ENCODE assay signal across 1 cellular context in genomic region chr10:73785721-73786511, GRCh38.
A peak's percentile ranks its signal among the peaks of the same experiment; 100 is the strongest.
TF ChIP-seq lines count a peak whose summit lies in the region.

No MANE protein-coding gene starts in this region.

TF ChIP-seq in K562, 482 proteins besides CTCF, POLR2A, EP300 and RAD21 (continues in another document):
- 0 out of 2 replicates have a peak, but pooled peaks have one; percentile 31 for TF ChIP-seq ZBTB1 (CRISPR knock-in tag; IDR thresholded peaks at IDR 0.05; ENCODE audit: borderline replicate concordance, low read depth)
- TF ChIP-seq ZBTB7A (IDR thresholded peaks at IDR 0.05; ENCODE audit: borderline replicate concordance, control insufficient read depth, low read depth, low read length): peak; percentile 2; the same call in 1 of the 2 replicates
- no peak for TF ChIP-seq POLR2AphosphoS2 (IDR thresholded peaks at IDR 0.05; ENCODE audit: low read length)
- TF ChIP-seq THRB (CRISPR knock-in tag; conservative IDR thresholded peaks at IDR 0.05): no peak
- peak; percentile 64 for TF ChIP-seq ZFX (CRISPR knock-in tag; IDR thresholded peaks at IDR 0.05)
- 0 out of 2 replicates have a peak, but pooled peaks have one; percentile 43 for TF ChIP-seq ZBTB9 (CRISPR knock-in tag; IDR thresholded peaks at IDR 0.05)
- no peak for TF ChIP-seq MXD1 (CRISPR knock-in tag; IDR thresholded peaks at IDR 0.05; ENCODE audit: borderline replicate concordance, poor library complexity, severe bottlenecking)
- 0 out of 2 replicates have a peak, but pooled peaks have one; percentile 5 for TF ChIP-seq USF1 (CRISPR knock-in tag; IDR thresholded peaks at IDR 0.05)
- 0 out of 2 replicates have a peak, but pooled peaks have one; percentile 40 for TF ChIP-seq STAG1 (CRISPR knock-in tag; IDR thresholded peaks at IDR 0.05; ENCODE audit: borderline replicate concordance)
- TF ChIP-seq MIER1 (IDR thresholded peaks at IDR 0.05; ENCODE audit: low read depth): peak; percentile 85
- TF ChIP-seq SMARCA5 (IDR thresholded peaks at IDR 0.05): 0 out of 2 replicates have a peak, but pooled peaks have one; percentile 65
- TF ChIP-seq TEAD1 (CRISPR knock-in tag; IDR thresholded peaks at IDR 0.05): peak in 1 of 2 experiments; percentile 45; a peak in 1 of 4 replicates
- peak; percentile 77 for TF ChIP-seq EGR1 (conservative IDR thresholded peaks at IDR 0.05)
- 0 out of 2 replicates have a peak, but pooled peaks have one; percentile 48 for TF ChIP-seq PRMT5 (CRISPR knock-in tag; IDR thresholded peaks at IDR 0.05)
- peak; percentile 6; the same call in 1 of the 2 replicates for TF ChIP-seq CXXC5 (CRISPR knock-in tag; IDR thresholded peaks at IDR 0.05)
- no peak for TF ChIP-seq HNRNPUL1 (IDR thresholded peaks at IDR 0.05; ENCODE audit: low read length)
- peak; percentile 44; the same call in 1 of the 2 replicates for TF ChIP-seq HMGXB4 (CRISPR knock-in tag; IDR thresholded peaks at IDR 0.05)
- TF ChIP-seq SP2 (IDR thresholded peaks at IDR 0.05; ENCODE audit: extremely low read depth, low read depth, low read length, poor library complexity, severe bottlenecking): no peak
- no peak for TF ChIP-seq IRF1 (CRISPR knock-in tag; IDR thresholded peaks at IDR 0.05; ENCODE audit: borderline replicate concordance)
- TF ChIP-seq MAX (CRISPR knock-in tag; IDR thresholded peaks at IDR 0.05): peak; percentile 49; the same call in 1 of the 2 replicates
- TF ChIP-seq HBP1 (CRISPR knock-in tag; IDR thresholded peaks at IDR 0.05): peak; percentile 25; the same call in 1 of the 2 replicates
- TF ChIP-seq ZNF655 (CRISPR knock-in tag; IDR thresholded peaks at IDR 0.05): no peak
- TF ChIP-seq FOXK2 (conservative IDR thresholded peaks at IDR 0.05 in 1 of 2, IDR thresholded peaks at IDR 0.05 in 1 of 2; ENCODE audit: low read depth in 2 of 2): 0 out of 4 replicates have a peak, but pooled peaks of 1 of the 2 experiments have one; percentile 10
- no peak for TF ChIP-seq PBX2 (CRISPR knock-in tag; IDR thresholded peaks at IDR 0.05; ENCODE audit: low read depth)
- TF ChIP-seq PBX2 (tag; conservative IDR thresholded peaks at IDR 0.05; ENCODE audit: low read depth): peak; percentile 77
- TF ChIP-seq CREB5 (CRISPR knock-in tag; IDR thresholded peaks at IDR 0.05): no peak
- TF ChIP-seq RBBP5 (IDR thresholded peaks at IDR 0.05; ENCODE audit: borderline replicate concordance, insufficient read depth, low read length, poor library complexity, severe bottlenecking): peak; percentile 29
- no peak for TF ChIP-seq JUN (IDR thresholded peaks at IDR 0.05; ENCODE audit: borderline replicate concordance, low read depth, low read length)
- TF ChIP-seq JUN (CRISPR knock-in tag; IDR thresholded peaks at IDR 0.05; ENCODE audit: borderline replicate concordance): 0 out of 2 replicates have a peak, but pooled peaks have one; percentile 17
- peak; percentile 31; the same call in 1 of the 2 replicates for TF ChIP-seq PKNOX1 (IDR thresholded peaks at IDR 0.05)
- TF ChIP-seq ZNF695 (CRISPR knock-in tag; IDR thresholded peaks at IDR 0.05): no peak
- TF ChIP-seq PCBP2 (IDR thresholded peaks at IDR 0.05; ENCODE audit: low read depth, low read length, poor library complexity, severe bottlenecking): no peak
- peak; percentile 10; the same call in 1 of the 2 replicates for TF ChIP-seq E2F1 (CRISPR knock-in tag; IDR thresholded peaks at IDR 0.05)
- TF ChIP-seq PML (IDR thresholded peaks at IDR 0.05; ENCODE audit: low read length): no peak
- no peak for TF ChIP-seq TBP (optimal IDR thresholded peaks at IDR 0.05; ENCODE audit: low read depth, low read length)
- TF ChIP-seq TAF9B (IDR thresholded peaks at IDR 0.05; ENCODE audit: partially characterized antibody): no peak
- TF ChIP-seq ZNF12 (CRISPR knock-in tag; IDR thresholded peaks at IDR 0.05): peak; percentile 33
- TF ChIP-seq ZNF165 (CRISPR knock-in tag; IDR thresholded peaks at IDR 0.05; ENCODE audit: borderline replicate concordance): no peak
- peak; percentile 65 for TF ChIP-seq RBFOX2 (IDR thresholded peaks at IDR 0.05; ENCODE audit: low read depth, low read length)
- TF ChIP-seq PREB (CRISPR knock-in tag; IDR thresholded peaks at IDR 0.05): 0 out of 2 replicates have a peak, but pooled peaks have one; percentile 56
- peak; percentile 80 for TF ChIP-seq SAP30 (IDR thresholded peaks at IDR 0.05; ENCODE audit: borderline replicate concordance, insufficient read depth, low read depth, low read length, poor library complexity, severe bottlenecking)
